Comparison of ENCODE assay signal across 1 cellular context in the genomic region with DNA sequence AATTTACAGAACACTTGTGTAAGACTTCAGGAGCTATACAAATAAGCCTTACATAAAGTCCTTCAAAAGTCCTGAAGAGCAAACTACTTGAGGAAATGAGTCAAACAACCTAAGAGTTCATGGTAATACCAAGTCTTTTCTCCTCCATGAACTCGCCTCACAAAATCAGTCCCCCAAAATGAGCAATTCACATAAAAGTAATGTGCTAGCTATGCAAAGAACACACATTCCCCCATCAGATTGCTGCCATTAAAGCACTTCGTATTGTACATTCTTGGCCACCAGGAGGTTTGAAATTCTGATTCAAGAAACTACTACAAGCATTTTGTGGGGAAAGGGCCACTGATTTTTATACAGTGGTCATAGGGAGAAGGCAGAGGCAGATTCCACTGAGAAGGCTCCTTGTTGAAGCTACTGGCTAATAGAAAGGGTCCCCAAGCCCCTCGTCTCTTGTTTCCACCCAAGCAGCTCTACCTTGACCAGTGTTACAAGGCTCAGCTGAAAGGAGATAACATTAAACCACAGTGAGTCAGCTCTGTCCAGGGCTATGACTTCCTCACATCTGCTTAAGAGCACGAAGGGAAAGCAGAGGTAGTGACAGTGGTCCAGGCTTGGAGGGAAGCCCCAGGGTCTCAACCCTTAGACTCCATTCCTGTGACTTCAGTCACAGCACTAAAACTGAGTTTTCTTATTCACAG.
TF ChIP-seq lines count a peak whose summit lies in the region.

No MANE protein-coding gene starts in this region.

TF ChIP-seq in GM23338, 12 proteins besides CTCF, POLR2A, EP300 and RAD21 (continued from another document):
- TF ChIP-seq, protein P1, sequence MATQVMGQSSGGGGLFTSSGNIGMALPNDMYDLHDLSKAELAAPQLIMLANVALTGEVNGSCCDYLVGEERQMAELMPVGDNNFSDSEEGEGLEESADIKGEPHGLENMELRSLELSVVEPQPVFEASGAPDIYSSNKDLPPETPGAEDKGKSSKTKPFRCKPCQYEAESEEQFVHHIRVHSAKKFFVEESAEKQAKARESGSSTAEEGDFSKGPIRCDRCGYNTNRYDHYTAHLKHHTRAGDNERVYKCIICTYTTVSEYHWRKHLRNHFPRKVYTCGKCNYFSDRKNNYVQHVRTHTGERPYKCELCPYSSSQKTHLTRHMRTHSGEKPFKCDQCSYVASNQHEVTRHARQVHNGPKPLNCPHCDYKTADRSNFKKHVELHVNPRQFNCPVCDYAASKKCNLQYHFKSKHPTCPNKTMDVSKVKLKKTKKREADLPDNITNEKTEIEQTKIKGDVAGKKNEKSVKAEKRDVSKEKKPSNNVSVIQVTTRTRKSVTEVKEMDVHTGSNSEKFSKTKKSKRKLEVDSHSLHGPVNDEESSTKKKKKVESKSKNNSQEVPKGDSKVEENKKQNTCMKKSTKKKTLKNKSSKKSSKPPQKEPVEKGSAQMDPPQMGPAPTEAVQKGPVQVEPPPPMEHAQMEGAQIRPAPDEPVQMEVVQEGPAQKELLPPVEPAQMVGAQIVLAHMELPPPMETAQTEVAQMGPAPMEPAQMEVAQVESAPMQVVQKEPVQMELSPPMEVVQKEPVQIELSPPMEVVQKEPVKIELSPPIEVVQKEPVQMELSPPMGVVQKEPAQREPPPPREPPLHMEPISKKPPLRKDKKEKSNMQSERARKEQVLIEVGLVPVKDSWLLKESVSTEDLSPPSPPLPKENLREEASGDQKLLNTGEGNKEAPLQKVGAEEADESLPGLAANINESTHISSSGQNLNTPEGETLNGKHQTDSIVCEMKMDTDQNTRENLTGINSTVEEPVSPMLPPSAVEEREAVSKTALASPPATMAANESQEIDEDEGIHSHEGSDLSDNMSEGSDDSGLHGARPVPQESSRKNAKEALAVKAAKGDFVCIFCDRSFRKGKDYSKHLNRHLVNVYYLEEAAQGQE (IDR thresholded peaks at IDR 0.05; ENCODE audit: unreplicated experiment), result no peak
- TF ChIP-seq EZH2phosphoT487 (IDR thresholded peaks at IDR 0.05; ENCODE audit: unreplicated experiment), result no peak
- no peak for TF ChIP-seq POLR2AphosphoS5 (IDR thresholded peaks at IDR 0.05; ENCODE audit: low read depth)
- no peak for TF ChIP-seq CREB1 (CRISPR knock-in tag; IDR thresholded peaks at IDR 0.05; ENCODE audit: low read depth)
- no peak for TF ChIP-seq NANOG (IDR thresholded peaks at IDR 0.05; ENCODE audit: borderline replicate concordance)
- TF ChIP-seq EZH2 (IDR thresholded peaks at IDR 0.05; ENCODE audit: low read depth, unreplicated experiment), result no peak
- no peak for TF ChIP-seq ZNF114 (CRISPR knock-in tag; IDR thresholded peaks at IDR 0.05)
